32 cellular contexts compared by ENCODE assay signal in genomic region chr2:70939847-70940580, GRCh38. TPM values are rescaled to one million over a fixed set of nuclear protein-coding genes. Genes with fewer than 3 reads are reported as not detected.
A peak's percentile ranks its signal among the peaks of the same experiment; 100 is the strongest.
DNase-seq lines count a peak whose midpoint lies in the region; ATAC-seq, FAIRE-seq and TF ChIP-seq lines count a peak whose summit lies in the region.
"Had no signal": no experiment of that assay in that cellular context is flagged by ENCODE, and none has a peak within 500 bp of the region (broad histone marks: within the 10 kb centered on the region; RNA-seq: fewer than 3 reads in every experiment).

No MANE protein-coding gene starts in this region.

- H2AK5ac ChIP-seq in H1 (ENCODE audit: low read depth, low read length) (no peak overlapping the region), neuronal stem cell (ENCODE audit: low read depth, low read length) (peak overlapping the region; percentile 72), trophoblast cell (ENCODE audit: low read length) (no peak overlapping the region)

- H3K4me3 ChIP-seq in H1 (ENCODE audit: extremely low read depth in 1 of 4, insufficient read depth in 2 of 4, low read depth in 3 of 4, low read length in 4 of 4) (no peak overlapping the region), neuronal stem cell (ENCODE audit: low read length in 2 of 2) (no peak overlapping the region), vagina (no peak overlapping the region), tibial nerve (no peak overlapping the region), trophoblast cell (ENCODE audit: low read depth, low read length) (no peak overlapping the region)
- H3K4me3 ChIP-seq: adrenal gland; BLaER1 treated with 17β-estradiol and CSF1 and Interleukin-3, amounts not matched to agents 10 nM and 100 nM; dorsolateral prefrontal cortex; gastroesophageal sphincter; GM12878 had no signal

- no peak overlapping the region for H3K4ac ChIP-seq in H1 (replicated peaks; ENCODE audit: insufficient read length, low read depth, low read length)
- no peak overlapping the region for H3K4ac ChIP-seq in neuronal stem cell (ENCODE audit: low read length)
- H3K4ac ChIP-seq in trophoblast cell (ENCODE audit: low read depth, low read length) = no peak overlapping the region

- TF ChIP-seq CTCF in natural killer cell (IDR thresholded peaks at IDR 0.05) (no peak), H1 (IDR thresholded peaks at IDR 0.05; ENCODE audit: control extremely low read depth in 1 of 3, insufficient read depth in 1 of 3, low read depth in 1 of 3, low read length in 3 of 3) (no peak), vagina (IDR thresholded peaks at IDR 0.05) (no peak), tibial nerve (IDR thresholded peaks at IDR 0.05) (no peak)

- no peak for FAIRE-seq in H1 (lab: Jason Lieb, UNC)
- FAIRE-seq: GM12878 had no signal

- H2BK120ac ChIP-seq in H1 (replicated peaks; ENCODE audit: low read depth, low read length) (no peak overlapping the region), neuronal stem cell (ENCODE audit: low read depth, low read length) (no peak overlapping the region), trophoblast cell (ENCODE audit: insufficient read depth, low read length, poor library complexity) (no peak overlapping the region)

- H3K23ac ChIP-seq in H1 (ENCODE audit: insufficient read length) (no peak overlapping the region), neuronal stem cell (ENCODE audit: low read depth, low read length, poor library complexity) (no peak overlapping the region), trophoblast cell (ENCODE audit: low read length) (no peak overlapping the region)

- no peaks in the 10 kb centered on the region for H3K4me1 Mint-ChIP-seq in natural killer cell treated with Interleukin-12 subunit alpha and Interleukin-12 subunit beta and Interleukin-15 and Interleukin-18, amount 100 ng/mL, for 72 hours (ENCODE audit: low read depth in 2 of 2)
- H3K4me1 Mint-ChIP-seq in natural killer cell = no peaks in the 10 kb centered on the region
- H3K4me1 Mint-ChIP-seq: stimulated activated effector memory CD8-positive, alpha-beta T cell treated with anti-CD3 and anti-CD28 coated beads, Interleukin-12 subunit alpha, Interleukin-12 subunit beta, amount 100 ng/mL, for 72 hours had no signal

- POLR2A ChIA-PET in H1 (lab: Charles Lee; ENCODE audit: partially characterized antibody) = interaction anchor here (2.2 kb wide), 1 partner anchor 9 kb away, joined by 8 read pairs; no protein-coding TSS in a partner anchor

- H3K14ac ChIP-seq in H1 (ENCODE audit: insufficient read length) (no peak overlapping the region), neuronal stem cell (ENCODE audit: low read length) (no peak overlapping the region), trophoblast cell (ENCODE audit: low read length) (no peak overlapping the region)

- ATAC-seq in natural killer cell treated with Interleukin-12 subunit alpha and Interleukin-12 subunit beta and Interleukin-15 and Interleukin-18, amount 100 ng/mL, for 72 hours = no peak
- ATAC-seq in natural killer cell = no peak
- ATAC-seq: activated T-cell treated with anti-CD3 and anti-CD28 coated beads, Interleukin-2, amount 50 U/mL, for 72 hours; gastroesophageal sphincter; GM12878; left lobe of liver; Right ventricle myocardium inferior; stimulated activated effector memory CD8-positive, alpha-beta T cell treated with anti-CD3 and anti-CD28 coated beads, Interleukin-12 subunit alpha, Interleukin-12 subunit beta, amount 100 ng/mL, for 72 hours had no signal

- DNase-seq in natural killer cell treated with Interleukin-12 subunit alpha and Interleukin-12 subunit beta and Interleukin-15 and Interleukin-18, amount 100 ng/mL, for 72 hours (ENCODE audit: low spot score) = peak; percentile 56
- no peak for DNase-seq in natural killer cell
- DNase-seq in H1 (ENCODE audit: low read depth in 1 of 2, low spot score in 2 of 2) = peak in 1 of 2 experiments; percentile 44
- no peak for DNase-seq in neuronal stem cell (ENCODE audit: low spot score)
- DNase-seq in vagina (ENCODE audit: extremely low spot score in 2 of 2) = peak; percentile 64 to 72
- DNase-seq in tibial nerve (ENCODE audit: low spot score in 2 of 2) = no peak
- no peak for DNase-seq in GM19238 (ENCODE audit: insufficient read length, low spot score)
- DNase-seq in trophoblast cell = no peak
- DNase-seq: activated CD4-positive, alpha-beta T cell treated with anti-CD3 and anti-CD28 coated beads for 1 hour; activated naive CD4-positive, alpha-beta T cell treated with Interleukin-2 at 50 U/mL for 16 hours; activated T-cell treated with anti-CD3 and anti-CD28 coated beads, Interleukin-2, amount 50 U/mL, for 72 hours; DMS153; hippocampal formation; NCI-H1436 treated with DMSO at 0.1 percent for 48 hours; NCI-H2081 treated with DMSO at 0.1 percent for 48 hours; NCI-H2227 treated with DMSO at 0.1 percent for 48 hours; NCI-H526 treated with DMSO at 0.1 percent for 48 hours; stimulated activated CD4-positive, alpha-beta T cell treated with anti-CD3 and anti-CD28 coated beads, Interleukin-15, amount 100 ng/mL, for 24 hours; stimulated activated CD4-positive, alpha-beta T cell treated with anti-CD3 and anti-CD28 coated beads, Interleukin-4, amount 100 ng/mL, for 4 hours; T-helper 2 cell had no signal

- H2BK15ac ChIP-seq in H1 (ENCODE audit: low read length) (peak overlapping the region; percentile 88; the same call in 1 of the 2 replicates), neuronal stem cell (ENCODE audit: low read length) (no peak overlapping the region)

- no peak overlapping the region for H3K27ac ChIP-seq in H1 (ENCODE audit: low read depth, low read length)
- H3K27ac ChIP-seq in neuronal stem cell (replicated peaks; ENCODE audit: low read length) = no peak overlapping the region
- H3K27ac ChIP-seq in vagina = no peak overlapping the region
- H3K27ac ChIP-seq in tibial nerve = no peak overlapping the region
- no peak overlapping the region for H3K27ac ChIP-seq in trophoblast cell (ENCODE audit: low read depth, low read length)
- H3K27ac ChIP-seq: adrenal gland; BLaER1 treated with 17β-estradiol and CSF1 and Interleukin-3, amounts not matched to agents 10 nM and 100 nM; dorsolateral prefrontal cortex; gastroesophageal sphincter had no signal

- 81% methylated on average over 10 of the region's 10 CpGs; no CpG with 5 or more reads in 1 of the 2 experiments for WGBS in H1 (ENCODE audit: extremely low coverage in 1 of 2, insufficient coverage in 1 of 2, insufficient read length in 1 of 2, insufficient replicate concordance in 2 of 2, low coverage in 1 of 2, low lambda C conversion rate in 2 of 2, missing lambda C conversion rate in 1 of 2), 2 experiments
- WGBS in neuronal stem cell (ENCODE audit: extremely low coverage in 2 of 2, insufficient read length in 2 of 2, insufficient replicate concordance in 1 of 2), 2 donors = no CpG with 5 or more reads among the region's 10 CpGs
- 80 to 83% methylated on average over 8 to 10 of the region's 10 CpGs for WGBS in tibial nerve, 2 donors
- WGBS in trophoblast cell (ENCODE audit: extremely low coverage, insufficient coverage, insufficient read length) = no CpG with 5 or more reads among the region's 10 CpGs

- H3K18ac ChIP-seq in H1 (ENCODE audit: extremely low read depth, low read length) (peak overlapping the region; percentile 60; the same call in 1 of the 2 replicates), neuronal stem cell (ENCODE audit: low read length) (peak overlapping the region; percentile 15), trophoblast cell (ENCODE audit: low read length) (no peak overlapping the region)

- H4K8ac ChIP-seq in H1 (ENCODE audit: extremely low read depth, insufficient read depth, low read length) (no peak overlapping the region), neuronal stem cell (ENCODE audit: low read depth, low read length) (no peak overlapping the region), trophoblast cell (ENCODE audit: low read depth, low read length) (no peak overlapping the region)

- H4K12ac ChIP-seq in trophoblast cell (ENCODE audit: low read depth, low read length) = no peak overlapping the region

- H3K23me2 ChIP-seq in H1 (ENCODE audit: low read depth, low read length) = peaks cover 3% of the 10 kb centered on the region; the same call in 1 of the 2 replicates

- no peak for TF ChIP-seq RAD21 in H1 (IDR thresholded peaks at IDR 0.05 in 1 of 2, conservative IDR thresholded peaks at IDR 0.05 in 1 of 2; ENCODE audit: low read depth in 2 of 2, low read length in 2 of 2)

- H3K79me2 ChIP-seq in H1 (ENCODE audit: control insufficient read depth in 1 of 2, insufficient read depth in 2 of 2, low read length in 2 of 2) (no peaks in the 10 kb centered on the region), trophoblast cell (ENCODE audit: control insufficient read depth, insufficient read depth, low read length, poor library complexity) (no peaks in the 10 kb centered on the region)

- H3K79me1 ChIP-seq in H1 (ENCODE audit: low read depth, low read length) (no peaks in the 10 kb centered on the region), neuronal stem cell (ENCODE audit: low read depth, low read length) (no peaks in the 10 kb centered on the region), trophoblast cell (ENCODE audit: low read length) (no peaks in the 10 kb centered on the region)

- TF ChIP-seq EP300 in H1 (IDR thresholded peaks at IDR 0.05; ENCODE audit: borderline replicate concordance in 1 of 2, low read depth in 2 of 2, low read length in 2 of 2) (no peak), tibial nerve (IDR thresholded peaks at IDR 0.05) (no peak)

- H2BK12ac ChIP-seq in H1 (ENCODE audit: low read depth, low read length) (0 out of 2 replicates have a peak overlapping the region, but pooled peaks have one; percentile 70), neuronal stem cell (ENCODE audit: low read length) (peak overlapping the region; percentile 18), trophoblast cell (ENCODE audit: low read length) (no peak overlapping the region)

- H3K4me3 Mint-ChIP-seq in natural killer cell treated with Interleukin-12 subunit alpha and Interleukin-12 subunit beta and Interleukin-15 and Interleukin-18, amount 100 ng/mL, for 72 hours = no peak overlapping the region
- no peak overlapping the region for H3K4me3 Mint-ChIP-seq in natural killer cell
- H3K4me3 Mint-ChIP-seq: activated T-cell treated with anti-CD3 and anti-CD28 coated beads, Interleukin-2, amount 50 U/mL, for 72 hours; stimulated activated effector memory CD8-positive, alpha-beta T cell treated with anti-CD3 and anti-CD28 coated beads, Interleukin-12 subunit alpha, Interleukin-12 subunit beta, amount 100 ng/mL, for 72 hours; type B pancreatic cell had no signal

- no peaks in the 10 kb centered on the region for H3K9me3 Mint-ChIP-seq in natural killer cell treated with Interleukin-12 subunit alpha and Interleukin-12 subunit beta and Interleukin-15 and Interleukin-18, amount 100 ng/mL, for 72 hours
- H3K9me3 Mint-ChIP-seq in natural killer cell = no peaks in the 10 kb centered on the region
- H3K9me3 Mint-ChIP-seq: activated T-cell treated with anti-CD3 and anti-CD28 coated beads, Interleukin-2, amount 50 U/mL, for 72 hours; stimulated activated effector memory CD8-positive, alpha-beta T cell treated with anti-CD3 and anti-CD28 coated beads, Interleukin-12 subunit alpha, Interleukin-12 subunit beta, amount 100 ng/mL, for 72 hours; type B pancreatic cell had no signal

- H4K20me1 ChIP-seq in H1 (replicated peaks in 1 of 2; ENCODE audit: control insufficient read depth in 1 of 2, insufficient read depth in 2 of 2, low read length in 2 of 2) = peaks cover 0 to 1% of the 10 kb centered on the region in 2 experiments

- H4K5ac ChIP-seq in H1 (ENCODE audit: insufficient read length, low read depth, low read length) = no peak overlapping the region

- peaks cover 0 to 15% of the 10 kb centered on the region in 2 donors for H3K27me3 Mint-ChIP-seq in natural killer cell treated with Interleukin-12 subunit alpha and Interleukin-12 subunit beta and Interleukin-15 and Interleukin-18, amount 100 ng/mL, for 72 hours
- H3K27me3 Mint-ChIP-seq in natural killer cell (ENCODE audit: low read depth in 2 of 2) = peaks cover 5 to 19% of the 10 kb centered on the region in 2 donors

- no peak overlapping the region for H4K91ac ChIP-seq in H1 (replicated peaks; ENCODE audit: insufficient read length, low read length)
- no peak overlapping the region for H4K91ac ChIP-seq in neuronal stem cell (ENCODE audit: low read depth, low read length, poor library complexity)
- H4K91ac ChIP-seq in trophoblast cell (ENCODE audit: low read depth, low read length) = no peak overlapping the region

- H3K36me3 ChIP-seq in H1 (ENCODE audit: control insufficient read depth in 2 of 4, insufficient read depth in 4 of 4, low read length in 3 of 4) (no peaks in the 10 kb centered on the region), neuronal stem cell (replicated peaks in 1 of 2; ENCODE audit: control insufficient read depth in 2 of 2, insufficient read depth in 2 of 2, low read length in 2 of 2) (no peaks in the 10 kb centered on the region), vagina (no peaks in the 10 kb centered on the region), tibial nerve (no peaks in the 10 kb centered on the region), trophoblast cell (ENCODE audit: control insufficient read depth in 1 of 2, insufficient read depth in 2 of 2, low read length in 2 of 2) (no peaks in the 10 kb centered on the region)
- H3K36me3 ChIP-seq: adrenal gland, gastroesophageal sphincter had no signal

- no peak overlapping the region for H3K56ac ChIP-seq in H1 (replicated peaks; ENCODE audit: insufficient read length, low read depth, low read length)

- H2BK5ac ChIP-seq in H1 (ENCODE audit: low read depth, low read length) = 0 out of 2 replicates have a peak overlapping the region, but pooled peaks have one; percentile 54
- H2BK5ac ChIP-seq in neuronal stem cell (ENCODE audit: low read length) = peak overlapping the region; percentile 2
- H2BK5ac ChIP-seq in trophoblast cell (ENCODE audit: low read depth, low read length, poor library complexity) = no peak overlapping the region

- H3K9me3 ChIP-seq in H1 (ENCODE audit: insufficient read depth in 2 of 2, low read depth in 1 of 2, low read length in 1 of 2) = no peaks in the 10 kb centered on the region
- H3K9me3 ChIP-seq in neuronal stem cell (replicated peaks in 1 of 2; ENCODE audit: control insufficient read depth in 2 of 2, insufficient read depth in 1 of 2, low read depth in 1 of 2, low read length in 2 of 2) = no peaks in the 10 kb centered on the region
- H3K9me3 ChIP-seq in vagina = no peaks in the 10 kb centered on the region
- H3K9me3 ChIP-seq in tibial nerve = no peaks in the 10 kb centered on the region
- no peaks in the 10 kb centered on the region for H3K9me3 ChIP-seq in trophoblast cell (ENCODE audit: insufficient read depth, low read depth, low read length)
- H3K9me3 ChIP-seq: adrenal gland; BLaER1 treated with 17β-estradiol and CSF1 and Interleukin-3, amounts not matched to agents 10 nM and 100 nM; gastroesophageal sphincter had no signal

- H2BK20ac ChIP-seq in H1 (ENCODE audit: low read length) = 0 out of 2 replicates have a peak overlapping the region, but pooled peaks have one; percentile 86

- no peaks in the 10 kb centered on the region for H3K36me3 Mint-ChIP-seq in natural killer cell treated with Interleukin-12 subunit alpha and Interleukin-12 subunit beta and Interleukin-15 and Interleukin-18, amount 100 ng/mL, for 72 hours
- H3K36me3 Mint-ChIP-seq in natural killer cell = no peaks in the 10 kb centered on the region
- H3K36me3 Mint-ChIP-seq: stimulated activated effector memory CD8-positive, alpha-beta T cell treated with anti-CD3 and anti-CD28 coated beads, Interleukin-12 subunit alpha, Interleukin-12 subunit beta, amount 100 ng/mL, for 72 hours; type B pancreatic cell had no signal

- H3K27me3 ChIP-seq in H1 (replicated peaks in 1 of 4; ENCODE audit: control insufficient read depth in 3 of 4, extremely low read depth in 1 of 4, insufficient read depth in 3 of 4, low read length in 3 of 4) (peaks cover 4 to 39% (median 32%) of the 10 kb centered on the region in 4 experiments), neuronal stem cell (ENCODE audit: control insufficient read depth in 3 of 3, insufficient read depth in 3 of 3, low read depth in 1 of 3, low read length in 3 of 3) (peaks cover 0 to 2% (median 0%) of the 10 kb centered on the region in 3 experiments), vagina (no peaks in the 10 kb centered on the region), tibial nerve (peaks cover 0 to 23% of the 10 kb centered on the region in 2 donors), trophoblast cell (ENCODE audit: insufficient read depth, low read length) (peaks cover 13% of the 10 kb centered on the region)
- H3K27me3 ChIP-seq: adrenal gland; BLaER1 treated with 17β-estradiol and CSF1 and Interleukin-3, amounts not matched to agents 10 nM and 100 nM had no signal

- H2AFZ ChIP-seq in H1 (ENCODE audit: low read length) (no peak overlapping the region), neuronal stem cell (ENCODE audit: low read length) (no peak overlapping the region), trophoblast cell (ENCODE audit: insufficient read depth, low read length, poor library complexity) (no peak overlapping the region)

- H3K4me2 ChIP-seq in H1 (ENCODE audit: insufficient read depth in 1 of 2, low read depth in 2 of 2, low read length in 2 of 2) (peak overlapping the region; percentile 56 to 70; a peak in 3 of 4 replicates), neuronal stem cell (ENCODE audit: insufficient read depth, low read length, poor library complexity, severe bottlenecking) (no peak overlapping the region), trophoblast cell (ENCODE audit: low read length) (no peak overlapping the region)
- H3K4me2 ChIP-seq: BLaER1 treated with 17β-estradiol and CSF1 and Interleukin-3, amounts not matched to agents 10 nM and 100 nM had no signal

- TF ChIP-seq POLR2A in H1 (IDR thresholded peaks at IDR 0.05; ENCODE audit: control extremely low read depth in 1 of 2, low read depth in 2 of 2, low read length in 2 of 2) = no peak
- no peak for TF ChIP-seq POLR2A in vagina (IDR thresholded peaks at IDR 0.05)
- TF ChIP-seq POLR2A in tibial nerve (IDR thresholded peaks at IDR 0.05) = no peak

- H3K9ac ChIP-seq in H1 (replicated peaks in 1 of 4; ENCODE audit: extremely low read depth in 1 of 4, low read depth in 3 of 4, low read length in 3 of 4) = no peak overlapping the region
- H3K9ac ChIP-seq in neuronal stem cell (ENCODE audit: low read depth, low read length, poor library complexity) = no peak overlapping the region
- no peak overlapping the region for H3K9ac ChIP-seq in trophoblast cell (ENCODE audit: low read length)
- H3K9ac ChIP-seq: BLaER1 treated with 17β-estradiol and CSF1 and Interleukin-3, amounts not matched to agents 10 nM and 100 nM had no signal

- no peak overlapping the region for H3K27ac Mint-ChIP-seq in natural killer cell treated with Interleukin-12 subunit alpha and Interleukin-12 subunit beta and Interleukin-15 and Interleukin-18, amount 100 ng/mL, for 72 hours
- no peak overlapping the region for H3K27ac Mint-ChIP-seq in natural killer cell
- H3K27ac Mint-ChIP-seq: activated T-cell treated with anti-CD3 and anti-CD28 coated beads, Interleukin-2, amount 50 U/mL, for 72 hours; progenitor cell of endocrine pancreas; stimulated activated effector memory CD8-positive, alpha-beta T cell treated with anti-CD3 and anti-CD28 coated beads, Interleukin-12 subunit alpha, Interleukin-12 subunit beta, amount 100 ng/mL, for 72 hours; type B pancreatic cell had no signal

- intact Hi-C loops in natural killer cell (cut with micrococcal nuclease) (loop anchor here (10.0 kb wide), 1 partner anchor 635 kb away; the partner anchor contains the start of gene FAM136A), vagina (cut with DNase I) (loop anchor here (10.0 kb wide), 1 partner anchor 75 kb away; no protein-coding TSS in a partner anchor)

- peaks cover 7 to 53% (median 40%) of the 10 kb centered on the region in 4 experiments for H3K4me1 ChIP-seq in H1 (replicated peaks in 1 of 4; ENCODE audit: control insufficient read depth in 3 of 4, insufficient read depth in 4 of 4, low read length in 3 of 4)
- peaks cover 64 to 69% of the 10 kb centered on the region in 2 donors for H3K4me1 ChIP-seq in neuronal stem cell (ENCODE audit: control insufficient read depth in 2 of 2, insufficient read depth in 1 of 2, low read depth in 1 of 2, low read length in 2 of 2)
- H3K4me1 ChIP-seq in vagina = no peaks in the 10 kb centered on the region
- H3K4me1 ChIP-seq in tibial nerve = no peaks in the 10 kb centered on the region
- H3K4me1 ChIP-seq in trophoblast cell (ENCODE audit: control insufficient read depth in 1 of 2, insufficient read depth in 2 of 2, low read length in 2 of 2) = peaks cover 6 to 9% of the 10 kb centered on the region in 2 experiments
- H3K4me1 ChIP-seq: adrenal gland, gastroesophageal sphincter had no signal

- CTCF ChIA-PET in H1 (lab: Charles Lee; ENCODE audit: partially characterized antibody) = interaction anchor here (0.6 to 22.0 kb wide), 11 partner anchors 0 to 686 kb away, joined by 3 to 513 read pairs (median 7); partner anchors contain the start of genes ATP6V1B1 and FIGLA

RNA-seq across cellular contexts. Expression of gene ATP6V1B1, which starts 4.3 kb away (rescaled TPM):
- 1 to 10 TPM; 6.5 to 7.2 TPM for total RNA-seq in natural killer cell treated with Interleukin-12 subunit alpha and Interleukin-12 subunit beta and Interleukin-15 and Interleukin-18, amount 100 ng/mL, for 72 hours
- total RNA-seq in natural killer cell = not detected
- total RNA-seq in H1 (2021; fragmentation: NEBNext Ultra II Directional; extraction: Animal tissue kit (Norgen Biotek cat#: 25700)) = not detected in 2 replicates
- 0.17 TPM in 1 of 2 replicates, not detected in the other for polyA plus RNA-seq in H1 (2011; rRNA removed)
- polyA plus RNA-seq in H1 (2011; cell fraction: cytosol; rRNA removed) = not detected
- 0.31 TPM for polyA plus RNA-seq in H1 (2011; cell fraction: nucleus; rRNA removed)
- polyA plus RNA-seq in H1 (2012, experiment 1 of 2) = 0.18 to 0.19 TPM in 2 of 4 replicates, not detected in the others
- not detected for polyA plus RNA-seq in H1 (2012, experiment 2 of 2)
- 0.04 TPM for polyA plus RNA-seq in H1 (2013, experiment 1 of 2)
- polyA plus RNA-seq in H1 (2013, experiment 2 of 2) = not detected
- not detected in 2 replicates for polyA minus RNA-seq in H1 (2011; rRNA and poly(A)+ RNA removed)
- not detected for polyA minus RNA-seq in H1 (2011; cell fraction: cytosol; rRNA and poly(A)+ RNA removed)
- not detected for polyA minus RNA-seq in H1 (2011; cell fraction: nucleus; rRNA and poly(A)+ RNA removed)
- 1.9 TPM for polyA plus RNA-seq in neuronal stem cell (2013, experiment 1 of 2)
- 2.3 TPM for polyA plus RNA-seq in neuronal stem cell (2013, experiment 2 of 2)
- not detected for total RNA-seq in vagina
- 1 to 10 TPM in 2 of 4 donors, not detected in 2; 1.2 to 2.5 TPM for total RNA-seq in tibial nerve
- 0.86 and 1.00 TPM in 2 replicates for polyA plus RNA-seq in trophoblast cell (2013)
- total RNA-seq: activated CD8-positive, alpha-beta memory T cell treated with anti-CD3 and anti-CD28 coated beads for 36 hours; activated T-cell treated with anti-CD3 and anti-CD28 coated beads, Interleukin-2, amount 50 U/mL, for 72 hours; GM12878; left lobe of liver; progenitor cell of endocrine pancreas; Right ventricle myocardium inferior; subcutaneous adipose tissue had no signal
- polyA plus RNA-seq: GM12878 had no signal

RNA-seq across cellular contexts. Expression of gene ANKRD53, which starts 38.4 kb away (rescaled TPM):
- under 1 TPM in 1 of 2 donors, not detected in 1; 0.88 TPM for total RNA-seq in natural killer cell treated with Interleukin-12 subunit alpha and Interleukin-12 subunit beta and Interleukin-15 and Interleukin-18, amount 100 ng/mL, for 72 hours
- total RNA-seq in natural killer cell = 1 to 10 TPM; 2.2 to 3.1 (median 2.5) TPM
- 0.39 and 0.55 TPM in 2 replicates for total RNA-seq in H1 (2021; fragmentation: NEBNext Ultra II Directional; extraction: Animal tissue kit (Norgen Biotek cat#: 25700))
- polyA plus RNA-seq in H1 (2011; rRNA removed) = 0.53 and 0.70 TPM in 2 replicates
- polyA plus RNA-seq in H1 (2011; cell fraction: cytosol; rRNA removed) = 0.27 TPM
- polyA plus RNA-seq in H1 (2011; cell fraction: nucleus; rRNA removed) = 0.64 TPM
- polyA plus RNA-seq in H1 (2012, experiment 1 of 2) = 0.49 to 0.90 TPM (median 0.61 TPM) in 4 replicates
- 0.39 TPM for polyA plus RNA-seq in H1 (2012, experiment 2 of 2)
- 0.77 TPM for polyA plus RNA-seq in H1 (2013, experiment 1 of 2)
- 0.75 TPM for polyA plus RNA-seq in H1 (2013, experiment 2 of 2)
- polyA minus RNA-seq in H1 (2011; rRNA and poly(A)+ RNA removed) = 0.47 and 0.61 TPM in 2 replicates
- not detected for polyA minus RNA-seq in H1 (2011; cell fraction: cytosol; rRNA and poly(A)+ RNA removed)
- 2.1 TPM for polyA minus RNA-seq in H1 (2011; cell fraction: nucleus; rRNA and poly(A)+ RNA removed)
- polyA plus RNA-seq in neuronal stem cell (2013, experiment 1 of 2) = 0.33 TPM
- 0.35 TPM for polyA plus RNA-seq in neuronal stem cell (2013, experiment 2 of 2)
- total RNA-seq in vagina = 4.9 TPM
- total RNA-seq in tibial nerve = 1 to 10 TPM; 1.3 to 9.0 (median 2.7) TPM
- 0.73 and 0.86 TPM in 2 replicates for polyA plus RNA-seq in trophoblast cell (2013)
- total RNA-seq: activated CD8-positive, alpha-beta memory T cell treated with anti-CD3 and anti-CD28 coated beads for 36 hours; GM12878 had no signal

RNA-seq across cellular contexts. Expression of gene VAX2, which starts 39.6 kb away (rescaled TPM):
- 10 to 100 TPM in 1 of 2 donors, 1 to 10 TPM in 1; 8.4 to 15.8 TPM for total RNA-seq in natural killer cell treated with Interleukin-12 subunit alpha and Interleukin-12 subunit beta and Interleukin-15 and Interleukin-18, amount 100 ng/mL, for 72 hours
- total RNA-seq in natural killer cell (not detected), vagina (not detected), tibial nerve (1 to 10 TPM in 2 of 4 donors, under 1 TPM in 2; 0.44 to 3.3 (median 1.2) TPM)
- not detected in 2 replicates for total RNA-seq in H1 (2021; fragmentation: NEBNext Ultra II Directional; extraction: Animal tissue kit (Norgen Biotek cat#: 25700))
- polyA plus RNA-seq in H1 (2011; rRNA removed) = not detected in 2 replicates
- polyA plus RNA-seq in H1 (2011; cell fraction: cytosol; rRNA removed) = 0.04 TPM
- 0.14 TPM for polyA plus RNA-seq in H1 (2011; cell fraction: nucleus; rRNA removed)
- polyA plus RNA-seq in H1 (2012, experiment 1 of 2) = not detected in 4 replicates
- not detected for polyA plus RNA-seq in H1 (2012, experiment 2 of 2)
- polyA plus RNA-seq in H1 (2013, experiment 1 of 2) = not detected
- not detected for polyA plus RNA-seq in H1 (2013, experiment 2 of 2)
- not detected in 2 replicates for polyA minus RNA-seq in H1 (2011; rRNA and poly(A)+ RNA removed)
- polyA minus RNA-seq in H1 (2011; cell fraction: cytosol; rRNA and poly(A)+ RNA removed) = not detected
- polyA minus RNA-seq in H1 (2011; cell fraction: nucleus; rRNA and poly(A)+ RNA removed) = not detected
- polyA plus RNA-seq in neuronal stem cell (2013, experiment 1 of 2) = 2.1 TPM
- 2.4 TPM for polyA plus RNA-seq in neuronal stem cell (2013, experiment 2 of 2)
- 0.04 TPM in 1 of 2 replicates, not detected in the other for polyA plus RNA-seq in trophoblast cell (2013)
- total RNA-seq: activated CD8-positive, alpha-beta memory T cell treated with anti-CD3 and anti-CD28 coated beads for 36 hours; activated T-cell treated with anti-CD3 and anti-CD28 coated beads, Interleukin-2, amount 50 U/mL, for 72 hours; GM12878; left lobe of liver; progenitor cell of endocrine pancreas had no signal
- polyA plus RNA-seq: GM12878 had no signal

RNA-seq across cellular contexts. Expression of gene TEX261, which starts 54.7 kb away (rescaled TPM):
- 10 to 100 TPM; 76.0 to 83.5 TPM for total RNA-seq in natural killer cell treated with Interleukin-12 subunit alpha and Interleukin-12 subunit beta and Interleukin-15 and Interleukin-18, amount 100 ng/mL, for 72 hours
- total RNA-seq in natural killer cell (10 to 100 TPM; 30.3 to 44.2 (median 43.2) TPM), vagina (29.0 TPM), tibial nerve (10 to 100 TPM; 36.1 to 38.7 (median 37.0) TPM)
- 24.3 and 25.2 TPM in 2 replicates for total RNA-seq in H1 (2021; fragmentation: NEBNext Ultra II Directional; extraction: Animal tissue kit (Norgen Biotek cat#: 25700))
- 30.1 and 31.2 TPM in 2 replicates for polyA plus RNA-seq in H1 (2011; rRNA removed)
- 20.9 TPM for polyA plus RNA-seq in H1 (2011; cell fraction: cytosol; rRNA removed)
- polyA plus RNA-seq in H1 (2011; cell fraction: nucleus; rRNA removed) = 45.3 TPM
- polyA plus RNA-seq in H1 (2012, experiment 1 of 2) = 15.6 to 18.4 TPM (median 17.5 TPM) in 4 replicates
- 16.0 TPM for polyA plus RNA-seq in H1 (2012, experiment 2 of 2)
- polyA plus RNA-seq in H1 (2013, experiment 1 of 2) = 27.3 TPM
- polyA plus RNA-seq in H1 (2013, experiment 2 of 2) = 37.1 TPM
- 32.0 and 32.9 TPM in 2 replicates for polyA minus RNA-seq in H1 (2011; rRNA and poly(A)+ RNA removed)
- polyA minus RNA-seq in H1 (2011; cell fraction: cytosol; rRNA and poly(A)+ RNA removed) = 11.2 TPM
- polyA minus RNA-seq in H1 (2011; cell fraction: nucleus; rRNA and poly(A)+ RNA removed) = 17.3 TPM
- 16.7 TPM for polyA plus RNA-seq in neuronal stem cell (2013, experiment 1 of 2)
- polyA plus RNA-seq in neuronal stem cell (2013, experiment 2 of 2) = 16.5 TPM
- polyA plus RNA-seq in trophoblast cell (2013) = 44.4 and 47.5 TPM in 2 replicates

Comparison
In these comparisons a context has a peak if more than half of its experiments do, and no peak if none do; other contexts are left out.
1. DNase-seq: peak in natural killer cell treated with Interleukin-12 subunit alpha and Interleukin-12 subunit beta and Interleukin-15 and Interleukin-18, amount 100 ng/mL, for 72 hours (single experiment) and vagina (2 of 2); none in natural killer cell (single experiment), neuronal stem cell (single experiment), tibial nerve (0 of 2), GM19238 (single experiment) and trophoblast cell (0 of 2).
2. H3K4me2 ChIP-seq: peak in H1 (2 of 2); none in neuronal stem cell (single experiment) and trophoblast cell (single experiment).